In genomic region chr7:41162612-41163011, GRCh38 we compare ENCODE assay signal across 13 cellular contexts.
"Had no signal": no experiment of that assay in that cellular context is flagged by ENCODE, and none has a peak within 500 bp of the region (broad histone marks: within the 10 kb centered on the region; RNA-seq: fewer than 3 reads in every experiment).

No MANE protein-coding gene starts in this region.

- H3K4me3 ChIP-seq: transverse colon had no signal

- H3K4me3 Mint-ChIP-seq: activated naive CD8-positive, alpha-beta T cell treated with anti-CD3 and anti-CD28 coated beads for 36 hours; activated T-cell treated with anti-CD3 and anti-CD28 coated beads, Interleukin-2, amount 50 U/mL, for 72 hours; stimulated activated effector memory CD8-positive, alpha-beta T cell treated with anti-CD3 and anti-CD28 coated beads, Interleukin-12 subunit alpha, Interleukin-12 subunit beta, amount 100 ng/mL, for 72 hours had no signal

- H3K27me3 Mint-ChIP-seq: activated naive CD8-positive, alpha-beta T cell treated with anti-CD3 and anti-CD28 coated beads for 36 hours had no signal

- H3K9me3 ChIP-seq: neutrophil had no signal

- ATAC-seq: activated T-cell treated with anti-CD3 and anti-CD28 coated beads, Interleukin-2, amount 50 U/mL, for 72 hours; stimulated activated effector memory CD8-positive, alpha-beta T cell treated with anti-CD3 and anti-CD28 coated beads, Interleukin-12 subunit alpha, Interleukin-12 subunit beta, amount 100 ng/mL, for 72 hours had no signal

- H3K9me3 Mint-ChIP-seq: activated naive CD8-positive, alpha-beta T cell treated with anti-CD3 and anti-CD28 coated beads for 36 hours had no signal

- H3K36me3 Mint-ChIP-seq: activated naive CD8-positive, alpha-beta T cell treated with anti-CD3 and anti-CD28 coated beads for 36 hours; stimulated activated effector memory CD8-positive, alpha-beta T cell treated with anti-CD3 and anti-CD28 coated beads, Interleukin-12 subunit alpha, Interleukin-12 subunit beta, amount 100 ng/mL, for 72 hours had no signal

- H3K27ac ChIP-seq: neutrophil, transverse colon had no signal

- H3K36me3 ChIP-seq: neutrophil, transverse colon had no signal

- H3K27ac Mint-ChIP-seq: activated naive CD8-positive, alpha-beta T cell treated with anti-CD3 and anti-CD28 coated beads for 36 hours; activated T-cell treated with anti-CD3 and anti-CD28 coated beads, Interleukin-2, amount 50 U/mL, for 72 hours; stimulated activated effector memory CD8-positive, alpha-beta T cell treated with anti-CD3 and anti-CD28 coated beads, Interleukin-12 subunit alpha, Interleukin-12 subunit beta, amount 100 ng/mL, for 72 hours had no signal

- H3K4me1 ChIP-seq: transverse colon had no signal

- DNase-seq: activated CD4-positive, alpha-beta T cell treated with anti-CD3 and anti-CD28 coated beads, Interleukin-2, amount 50 U/mL, for 48 hours; activated CD4-positive, CD25-positive, alpha-beta regulatory T cell treated with anti-CD3 and anti-CD28 coated beads, Interleukin-2, amount 50 U/mL, for 72 hours; activated CD8-positive, alpha-beta memory T cell treated with anti-CD3 and anti-CD28 coated beads, Interleukin-2, amount 50 U/mL, for 4 hours; activated gamma-delta T cell treated with Interleukin-2 at 50 U/mL for 16 hours; activated naive CD8-positive, alpha-beta T cell treated with anti-CD3 and anti-CD28 coated beads for 36 hours; activated T-cell treated with anti-CD3 and anti-CD28 coated beads, Interleukin-2, amount 50 U/mL, for 72 hours; anterior cingulate cortex; kidney; small intestine; T-helper 2 cell; transverse colon had no signal

- H3K4me1 Mint-ChIP-seq: activated naive CD8-positive, alpha-beta T cell treated with anti-CD3 and anti-CD28 coated beads for 36 hours; stimulated activated effector memory CD8-positive, alpha-beta T cell treated with anti-CD3 and anti-CD28 coated beads, Interleukin-12 subunit alpha, Interleukin-12 subunit beta, amount 100 ng/mL, for 72 hours had no signal
